8 cellular contexts compared by ENCODE assay signal in genomic region chr20:54199721-54200176, GRCh38. TPM values are rescaled to one million over a fixed set of nuclear protein-coding genes. Genes with fewer than 3 reads are reported as not detected.
A peak's percentile ranks its signal among the peaks of the same experiment; 100 is the strongest.
DNase-seq lines count a peak whose midpoint lies in the region; ATAC-seq and TF ChIP-seq lines count a peak whose summit lies in the region.

No MANE protein-coding gene starts in this region.

- TF ChIP-seq CTCF in DND-41 (IDR thresholded peaks at IDR 0.05; ENCODE audit: borderline replicate concordance, extremely low read depth, low read length, poor library complexity, severe bottlenecking) = peak; percentile 98
- TF ChIP-seq CTCF in lower leg skin (IDR thresholded peaks at IDR 0.05) = peak in 1 of 3 donors; percentile 60

- no peaks in the 10 kb centered on the region for H3K36me3 ChIP-seq in DND-41 (ENCODE audit: insufficient read depth, low read length)

- H4K20me1 ChIP-seq in DND-41 (ENCODE audit: insufficient read depth, low read length) = no peaks in the 10 kb centered on the region

- ATAC-seq in DND-41 (ENCODE audit: insufficient read depth, low read depth) (peak; percentile 72), HG02981 (IDR thresholded peaks at IDR 0.05; ENCODE audit: unreplicated experiment) (peak; percentile 54)

- no peak for TF ChIP-seq POLR2A in lower leg skin (IDR thresholded peaks at IDR 0.05)

- H3K4me2 ChIP-seq in DND-41 (ENCODE audit: insufficient read depth, low read length) = no peak overlapping the region

- no peak overlapping the region for H2AFZ ChIP-seq in DND-41 (ENCODE audit: low read depth, low read length)

- intact Hi-C loops in lower leg skin (cut with DNase I; ENCODE audit: low total_unique reads) = loop anchor here (5.0 kb wide), 1 partner anchor 102 kb away; no protein-coding TSS in a partner anchor

- H3K9ac ChIP-seq in DND-41 (ENCODE audit: low read depth, low read length) = no peak overlapping the region

- DNase-seq in DND-41 (peak; percentile 75), NCI-H526 treated with DMSO at 0.1 percent for 48 hours (lab: John Stamatoyannopoulos, UW) (peak; percentile 34), dermis blood vessel endothelial cell (peak; percentile 83), lower leg skin (ENCODE audit: low spot score in 2 of 2) (peak; percentile 78 to 95), NCI-H1048 (lab: John Stamatoyannopoulos, UW) (no peak)
- DNase-seq in activated CD4-positive, alpha-beta T cell treated with anti-CD3 and anti-CD28 coated beads, Interleukin-2, amount 50 U/mL, for 1 hour = peak; percentile 66
- peak; percentile 57 for DNase-seq in stimulated activated CD8-positive, alpha-beta memory T cell treated with anti-CD3 and anti-CD28 coated beads, Interleukin-12 subunit alpha, Interleukin-12 subunit beta, amount 100 ng/mL, for 1 hour (ENCODE audit: low read depth)

- H3K27me3 ChIP-seq in DND-41 (ENCODE audit: insufficient read depth, low read length, poor library complexity) = peaks cover 23% of the 10 kb centered on the region

- H3K9me3 ChIP-seq in DND-41 (ENCODE audit: insufficient read depth, low read length, severe bottlenecking) = no peaks in the 10 kb centered on the region

- no peak overlapping the region for H3K27ac ChIP-seq in DND-41 (ENCODE audit: low read length)

- H3K79me2 ChIP-seq in DND-41 (ENCODE audit: insufficient read depth, low read length) = no peaks in the 10 kb centered on the region

- no peak overlapping the region for H3K4me3 ChIP-seq in DND-41 (ENCODE audit: low read depth in 1 of 2, low read length in 2 of 2)
- no peak overlapping the region for H3K4me3 ChIP-seq in lower leg skin (ENCODE audit: low read depth, poor library complexity, severe bottlenecking)

- no peaks in the 10 kb centered on the region for H3K4me1 ChIP-seq in DND-41 (ENCODE audit: insufficient read depth, low read length)

- 10 to 12% methylated on average over 7 of the region's 7 CpGs for WGBS in lower leg skin, 2 donors

RNA-seq across cellular contexts. Expression of gene PFDN4, which starts 8.1 kb away (rescaled TPM):
- total RNA-seq in dermis blood vessel endothelial cell (77.5 and 124 TPM in 2 replicates), lower leg skin (10 to 100 TPM; 32.8 to 71.0 (median 40.2) TPM)

RNA-seq across cellular contexts. Expression of gene CYP24A1, which starts 26.0 kb away (rescaled TPM):
- not detected in 2 replicates for total RNA-seq in dermis blood vessel endothelial cell
- total RNA-seq in lower leg skin = under 1 TPM in 3 of 4 donors, not detected in 1; 0.10 to 0.71 (median 0.69) TPM
